1 cellular context compared by ENCODE assay signal in genomic region chr13:113964251-113964995, GRCh38.
TF ChIP-seq lines count a peak whose summit lies in the region.

No MANE protein-coding gene starts in this region.

TF ChIP-seq in IMR-90, 13 proteins besides CTCF, POLR2A, EP300 and RAD21 (continued from another document):
- no peak for TF ChIP-seq CEBPB (IDR thresholded peaks at IDR 0.05; ENCODE audit: low read depth, low read length)
- TF ChIP-seq RFX5 (IDR thresholded peaks at IDR 0.05; ENCODE audit: low read depth, low read length), result no peak
- TF ChIP-seq BHLHE40 (IDR thresholded peaks at IDR 0.05; ENCODE audit: low read depth, low read length), result no peak
- no peak for TF ChIP-seq FOS (IDR thresholded peaks at IDR 0.05; ENCODE audit: low read depth, low read length)
- no peak for TF ChIP-seq ELK1 (IDR thresholded peaks at IDR 0.05; ENCODE audit: borderline replicate concordance, low read depth, low read length)
TF ChIP-seq in IMR-90: peak in this region for 0.
